18 cellular contexts compared by ENCODE assay signal in genomic region chr10:78584666-78585065, GRCh38.
A peak's percentile ranks its signal among the peaks of the same experiment; 100 is the strongest.
DNase-seq lines count a peak whose midpoint lies in the region; ATAC-seq and TF ChIP-seq lines count a peak whose summit lies in the region.
"Had no signal": no experiment of that assay in that cellular context is flagged by ENCODE, and none has a peak within 500 bp of the region (broad histone marks: within the 10 kb centered on the region; RNA-seq: fewer than 3 reads in every experiment).

No MANE protein-coding gene starts in this region.

- ATAC-seq in GM18870 (IDR thresholded peaks at IDR 0.05; ENCODE audit: unreplicated experiment) = no peak
- ATAC-seq: GM23338 had no signal

- H3K27ac Mint-ChIP-seq in mesothelial cell of epicardium (peak overlapping the region; percentile 87), nephron progenitor cell (no peak overlapping the region), glutamatergic neuron (ENCODE audit: unreplicated experiment) (no peak overlapping the region)
- H3K27ac Mint-ChIP-seq: CD4-positive, alpha-beta T cell; GM23338; HFFc6 had no signal

- H3K79me2 ChIP-seq in smooth muscle cell (ENCODE audit: low read depth) = no peaks in the 10 kb centered on the region

- no peaks in the 10 kb centered on the region for H3K36me3 ChIP-seq in smooth muscle cell (ENCODE audit: low read depth)

- H3K9ac ChIP-seq in smooth muscle cell (ENCODE audit: low read depth) = no peak overlapping the region

- H3K4me2 ChIP-seq in smooth muscle cell = peak overlapping the region; percentile 20
- H3K4me2 ChIP-seq: GM23338 had no signal

- H3K4me1 ChIP-seq in smooth muscle cell (ENCODE audit: low read depth) = peaks cover 14% of the 10 kb centered on the region

- peaks cover 20% of the 10 kb centered on the region for H3F3A ChIP-seq in smooth muscle cell (ENCODE audit: low read depth)

- H3K9me3 Mint-ChIP-seq in mesothelial cell of epicardium (no peaks in the 10 kb centered on the region), nephron progenitor cell (no peaks in the 10 kb centered on the region), glutamatergic neuron (ENCODE audit: unreplicated experiment) (peaks cover 3% of the 10 kb centered on the region)
- H3K9me3 Mint-ChIP-seq: CD4-positive, alpha-beta T cell; GM23338; HFFc6 had no signal

- H3K4me3 Mint-ChIP-seq in mesothelial cell of epicardium (no peak overlapping the region), nephron progenitor cell (no peak overlapping the region), glutamatergic neuron (ENCODE audit: unreplicated experiment) (no peak overlapping the region)
- H3K4me3 Mint-ChIP-seq: CD4-positive, alpha-beta T cell; GM23338; HFFc6 had no signal

- no peaks in the 10 kb centered on the region for H3K9me3 ChIP-seq in smooth muscle cell (replicated peaks; ENCODE audit: low read depth)

- TF ChIP-seq CTCF in coronary artery (IDR thresholded peaks at IDR 0.05) = no peak
- TF ChIP-seq CTCF in mesothelial cell of epicardium (IDR thresholded peaks at IDR 0.05; ENCODE audit: unreplicated experiment) = no peak
- no peak for TF ChIP-seq CTCF in smooth muscle cell (IDR thresholded peaks at IDR 0.05; ENCODE audit: borderline replicate concordance, insufficient read depth, poor library complexity, severe bottlenecking)
- no peak for TF ChIP-seq CTCF in nephron progenitor cell (IDR thresholded peaks at IDR 0.05)
- TF ChIP-seq CTCF in glutamatergic neuron (IDR thresholded peaks at IDR 0.05; ENCODE audit: partially characterized antibody, unreplicated experiment) = no peak

- no peaks in the 10 kb centered on the region for H3K36me3 Mint-ChIP-seq in mesothelial cell of epicardium
- H3K36me3 Mint-ChIP-seq in nephron progenitor cell (ENCODE audit: low read depth) = no peaks in the 10 kb centered on the region
- H3K36me3 Mint-ChIP-seq in glutamatergic neuron (ENCODE audit: unreplicated experiment) = no peaks in the 10 kb centered on the region

- no peaks in the 10 kb centered on the region for H4K20me1 ChIP-seq in smooth muscle cell (ENCODE audit: low read depth)

- no peaks in the 10 kb centered on the region for H3K27me3 ChIP-seq in smooth muscle cell (ENCODE audit: low read depth)

- H3K27me3 Mint-ChIP-seq in mesothelial cell of epicardium (ENCODE audit: low read depth) (no peaks in the 10 kb centered on the region), nephron progenitor cell (ENCODE audit: low read depth, poor library complexity) (peaks cover under 1% of the 10 kb centered on the region), glutamatergic neuron (ENCODE audit: unreplicated experiment) (peaks cover 3% of the 10 kb centered on the region)
- H3K27me3 Mint-ChIP-seq: CD4-positive, alpha-beta T cell had no signal

- peaks cover 57% of the 10 kb centered on the region for H3K4me1 Mint-ChIP-seq in mesothelial cell of epicardium
- H3K4me1 Mint-ChIP-seq in nephron progenitor cell = peaks cover 40% of the 10 kb centered on the region
- H3K4me1 Mint-ChIP-seq in glutamatergic neuron (ENCODE audit: low read depth, unreplicated experiment) = no peaks in the 10 kb centered on the region

- 13% methylated on average over 7 of the region's 7 CpGs for WGBS in smooth muscle cell (ENCODE audit: low lambda C conversion rate)

- DNase-seq in ELF-1 (ENCODE audit: low read depth, low spot score) (peak; percentile 44), coronary artery (ENCODE audit: low spot score) (peak; percentile 52), mesothelial cell of epicardium (ENCODE audit: low spot score in 2 of 2, unreplicated experiment in 2 of 2) (no peak), smooth muscle cell (lab: John Stamatoyannopoulos, UW; ENCODE audit: unreplicated experiment) (no peak), NCI-H2227 (lab: John Stamatoyannopoulos, UW; ENCODE audit: unreplicated experiment) (no peak), nephron progenitor cell (no peak), glutamatergic neuron (no peak)
- DNase-seq: ACHN; CD4-positive, alpha-beta T cell; DMS79; HFFc6; Kasumi-1; NCI-H1930; NCI-H2171 treated with DMSO at 0.1 percent for 48 hours; NCI-H510A; NCI-H82 had no signal

- no peak overlapping the region for H2AFZ ChIP-seq in smooth muscle cell (ENCODE audit: low read depth)
- H2AFZ ChIP-seq: GM23338 had no signal

- no peak overlapping the region for H3K27ac ChIP-seq in coronary artery
- no peak overlapping the region for H3K27ac ChIP-seq in smooth muscle cell (ENCODE audit: low read depth)

- H3K4me3 ChIP-seq in coronary artery (no peak overlapping the region), smooth muscle cell (no peak overlapping the region)
- H3K4me3 ChIP-seq: GM23338 had no signal

Comparison
In these comparisons a context has a peak if more than half of its experiments do, and no peak if none do; other contexts are left out.
1. DNase-seq: peak in ELF-1 (single experiment) and coronary artery (single experiment); none in mesothelial cell of epicardium (0 of 2), smooth muscle cell (single experiment), NCI-H2227 (single experiment), nephron progenitor cell (single experiment) and glutamatergic neuron (single experiment).